In the genomic region with DNA sequence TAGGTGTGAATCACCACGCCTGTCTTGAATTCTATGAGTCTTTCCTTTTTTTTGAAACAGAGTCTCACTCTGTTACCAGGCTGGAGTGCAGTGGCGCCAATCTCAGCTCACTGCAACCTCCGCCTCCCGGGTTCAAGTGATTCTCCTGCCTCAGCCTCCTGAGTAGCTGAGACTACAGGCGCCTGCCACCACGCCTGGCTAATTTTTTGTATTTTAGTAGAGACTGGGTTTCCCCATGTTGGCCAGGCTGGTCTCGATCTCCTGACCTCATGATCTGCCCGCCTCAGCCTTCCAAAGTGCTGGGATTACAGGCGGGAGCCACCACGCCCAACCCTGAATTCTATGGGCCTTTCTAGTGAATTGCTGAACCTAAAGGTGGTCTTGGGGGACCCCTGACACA, we compare ENCODE assay signal across 14 cellular contexts. TPM values are rescaled to one million over a fixed set of nuclear protein-coding genes. Genes with fewer than 3 reads are reported as not detected.
DNase-seq lines count a peak whose midpoint lies in the region; TF ChIP-seq lines count a peak whose summit lies in the region.
"Not testable (repeated sequence)": the region's sequence is repeated elsewhere in the genome, so short reads cannot be mapped to it uniquely, and the experiment has no call there.
"Had no signal": no experiment of that assay in that cellular context is flagged by ENCODE, and none has a peak within 500 bp of the region (broad histone marks: within the 10 kb centered on the region; RNA-seq: fewer than 3 reads in every experiment).

No MANE protein-coding gene starts in this region.

- not testable (repeated sequence) for H3K4me1 Mint-ChIP-seq in osteocyte (ENCODE audit: unreplicated experiment)

- H3K9me3 Mint-ChIP-seq in osteocyte (ENCODE audit: unreplicated experiment), result not testable (repeated sequence)

- not testable (repeated sequence) for TF ChIP-seq CTCF in right atrium auricular region (IDR thresholded peaks at IDR 0.05); osteocyte (IDR thresholded peaks at IDR 0.05)

- H3K27me3 Mint-ChIP-seq in osteocyte (ENCODE audit: unreplicated experiment), result not testable (repeated sequence)

- H3K9me3 ChIP-seq in right atrium auricular region, result not testable (repeated sequence)

- not testable (repeated sequence) for H3K36me3 Mint-ChIP-seq in osteocyte (ENCODE audit: unreplicated experiment)

- not testable (repeated sequence) for H3K27me3 ChIP-seq in right atrium auricular region

- H3K4me3 ChIP-seq in right atrium auricular region, result not testable (repeated sequence)

- DNase-seq in right atrium auricular region (ENCODE audit: low spot score) (peak; percentile 11), mesenteric fat pad (ENCODE audit: low spot score) (peak; percentile 55), osteocyte (ENCODE audit: extremely low spot score, unreplicated experiment) (peak; percentile 59)

- not testable (repeated sequence) for H3K27ac ChIP-seq in right atrium auricular region

- not testable (repeated sequence) for H3K27ac Mint-ChIP-seq in osteocyte (ENCODE audit: unreplicated experiment)

- not testable (repeated sequence) for H3K36me3 ChIP-seq in right atrium auricular region

- H3K4me1 ChIP-seq in right atrium auricular region, result not testable (repeated sequence)

- H3K4me3 Mint-ChIP-seq in osteocyte (ENCODE audit: unreplicated experiment), result not testable (repeated sequence)

RNA-seq across cellular contexts. Expression of gene OR7C2, which starts 8.1 kb away (rescaled TPM):
- not detected for total RNA-seq in right atrium auricular region
- not detected for total RNA-seq in mesenteric fat pad
- total RNA-seq in osteocyte, result not detected in 2 replicates
- total RNA-seq: A172; A673; B cell; Caco-2; Calu3; CD4-positive, alpha-beta memory T cell; CD4-positive, alpha-beta T cell; CD4-positive, CD25-positive, alpha-beta regulatory T cell; CD8-positive, alpha-beta memory T cell; CD8-positive, alpha-beta T cell; Daoy had no signal

RNA-seq across cellular contexts. Expression of gene SLC1A6, which starts 30.3 kb away (rescaled TPM):
- total RNA-seq in right atrium auricular region (not detected), mesenteric fat pad (not detected), osteocyte (not detected in 2 replicates)
- total RNA-seq: A172; B cell; Caco-2; Calu3; CD4-positive, alpha-beta memory T cell; CD4-positive, alpha-beta T cell; CD8-positive, alpha-beta memory T cell; CD8-positive, alpha-beta T cell had no signal
